In genomic region chr7:13933536-13933935, GRCh38 we compare ENCODE assay signal across 15 cellular contexts. TPM values are rescaled to one million over a fixed set of nuclear protein-coding genes. Genes with fewer than 3 reads are reported as not detected.
DNase-seq lines count a peak whose midpoint lies in the region; ATAC-seq and TF ChIP-seq lines count a peak whose summit lies in the region.
"Had no signal": no experiment of that assay in that cellular context is flagged by ENCODE, and none has a peak within 500 bp of the region (broad histone marks: within the 10 kb centered on the region; RNA-seq: fewer than 3 reads in every experiment).

No MANE protein-coding gene starts in this region.

- no peak overlapping the region for H3K9ac ChIP-seq in neural progenitor cell
- H3K9ac ChIP-seq: BLaER1 treated with 17β-estradiol and CSF1 and Interleukin-3, amounts not matched to agents 10 nM and 100 nM had no signal

- ATAC-seq in GM18873 (IDR thresholded peaks at IDR 0.05; ENCODE audit: low FRiP score, unreplicated experiment), result no peak
- ATAC-seq in GM19397 (IDR thresholded peaks at IDR 0.05; ENCODE audit: unreplicated experiment), result no peak
- ATAC-seq: HCT116 had no signal

- H3K4me3 ChIP-seq in left ventricle myocardium inferior, result no peak overlapping the region
- H3K4me3 ChIP-seq in neural progenitor cell, result no peak overlapping the region
- H3K4me3 ChIP-seq: BLaER1 treated with 17β-estradiol and CSF1 and Interleukin-3, amounts not matched to agents 10 nM and 100 nM had no signal

- peaks cover 41% of the 10 kb centered on the region for H3K36me3 ChIP-seq in left ventricle myocardium inferior
- H3K36me3 ChIP-seq in neural progenitor cell, result peaks cover 16% of the 10 kb centered on the region
- H3K36me3 ChIP-seq: BLaER1 treated with 17β-estradiol and CSF1 and Interleukin-3, amounts not matched to agents 10 nM and 100 nM had no signal

- no peaks in the 10 kb centered on the region for H3K4me1 Mint-ChIP-seq in neural progenitor cell

- H3K9me3 ChIP-seq in left ventricle myocardium inferior (replicated peaks) (no peaks in the 10 kb centered on the region), neural progenitor cell (ENCODE audit: low read depth) (no peaks in the 10 kb centered on the region)
- H3K9me3 ChIP-seq: BLaER1 treated with 17β-estradiol and CSF1 and Interleukin-3, amounts not matched to agents 10 nM and 100 nM had no signal

- intact Hi-C loops in left ventricle myocardium inferior (cut with micrococcal nuclease) (no loop called here), cardiac septum (cut with DNase I) (no loop called here)

- H3K4me1 ChIP-seq in left ventricle myocardium inferior (peaks cover 7% of the 10 kb centered on the region), neural progenitor cell (no peaks in the 10 kb centered on the region)
- H3K4me1 ChIP-seq: BLaER1 treated with 17β-estradiol and CSF1 and Interleukin-3, amounts not matched to agents 10 nM and 100 nM had no signal

- DNase-seq in left ventricle myocardium inferior, result no peak
- no peak for DNase-seq in cardiac septum (ENCODE audit: low spot score)
- peak; percentile 88 for DNase-seq in left kidney (ENCODE audit: low read depth, low spot score)
- no peak for DNase-seq in neural progenitor cell (ENCODE audit: low spot score)
- no peak for DNase-seq in cortex of kidney (lab: John Stamatoyannopoulos, UW)
- no peak for DNase-seq in effector CD4-positive, alpha-beta T cell
- DNase-seq: 8988T, MV-4-11, NCI-H1436 treated with DMSO at 0.1 percent for 48 hours, NCI-H2081, NCI-H524 had no signal

- no peak overlapping the region for H2AFZ ChIP-seq in neural progenitor cell (replicated peaks)

- H3K4me2 ChIP-seq in neural progenitor cell, result no peak overlapping the region
- H3K4me2 ChIP-seq: BLaER1 treated with 17β-estradiol and CSF1 and Interleukin-3, amounts not matched to agents 10 nM and 100 nM had no signal

- H3K27ac ChIP-seq in left ventricle myocardium inferior (replicated peaks) (peak overlapping the region; percentile 24), neural progenitor cell (no peak overlapping the region)
- H3K27ac ChIP-seq: BLaER1 treated with 17β-estradiol and CSF1 and Interleukin-3, amounts not matched to agents 10 nM and 100 nM had no signal

- TF ChIP-seq CTCF in left ventricle myocardium inferior (IDR thresholded peaks at IDR 0.05; ENCODE audit: borderline replicate concordance) (no peak), neural progenitor cell (IDR thresholded peaks at IDR 0.05) (no peak)

- no peaks in the 10 kb centered on the region for H4K20me1 ChIP-seq in neural progenitor cell (ENCODE audit: low read depth)
- H4K20me1 ChIP-seq: BLaER1 treated with 17β-estradiol and CSF1 and Interleukin-3, amounts not matched to agents 10 nM and 100 nM had no signal

- H3K27me3 ChIP-seq in left ventricle myocardium inferior (ENCODE audit: low read depth) (no peaks in the 10 kb centered on the region), neural progenitor cell (no peaks in the 10 kb centered on the region)
- H3K27me3 ChIP-seq: BLaER1 treated with 17β-estradiol and CSF1 and Interleukin-3, amounts not matched to agents 10 nM and 100 nM had no signal

- H3K36me3 Mint-ChIP-seq in neural progenitor cell, result peaks cover 41% of the 10 kb centered on the region

- H3K9me3 Mint-ChIP-seq in neural progenitor cell, result no peaks in the 10 kb centered on the region

- no peaks in the 10 kb centered on the region for H3K27me3 Mint-ChIP-seq in neural progenitor cell (ENCODE audit: insufficient read depth, low read depth)

- no peaks in the 10 kb centered on the region for H3F3A ChIP-seq in neural progenitor cell (ENCODE audit: low read depth)

- peak overlapping the region; percentile 59 for H3K27ac Mint-ChIP-seq in neural progenitor cell

- no peaks in the 10 kb centered on the region for H3K79me2 ChIP-seq in neural progenitor cell (ENCODE audit: low read depth)

- H3K4me3 Mint-ChIP-seq in neural progenitor cell, result no peak overlapping the region

RNA-seq across cellular contexts. Expression of gene ETV1, which starts 55.9 kb away (rescaled TPM):
- 59.7 TPM for total RNA-seq in left ventricle myocardium inferior
- 165 TPM for total RNA-seq in cardiac septum
- total RNA-seq in neural progenitor cell (ENCODE audit: low replicate concordance), result 35.5 and 36.8 TPM in 2 replicates
